ENCODE assay signal across 8 cellular contexts in genomic region chr3:71397046-71397445, GRCh38.
A peak's percentile ranks its signal among the peaks of the same experiment; 100 is the strongest.
DNase-seq lines count a peak whose midpoint lies in the region; ATAC-seq and TF ChIP-seq lines count a peak whose summit lies in the region.

No MANE protein-coding gene starts in this region.

- POLR2A ChIA-PET in PC-3 (lab: Charles Lee; ENCODE audit: unreplicated experiment): no interaction called here

- H3K27me3 ChIP-seq in PC-3 (ENCODE audit: low read length) (no peaks in the 10 kb centered on the region), osteoblast (ENCODE audit: insufficient read depth, low read length) (no peaks in the 10 kb centered on the region)

- H3K9ac ChIP-seq in PC-3 (ENCODE audit: low read length): no peak overlapping the region

- H3K9me3 ChIP-seq in PC-3 (ENCODE audit: low read length) (no peaks in the 10 kb centered on the region), osteoblast (ENCODE audit: low read depth, low read length) (no peaks in the 10 kb centered on the region)

- TF ChIP-seq CTCF in PC-3 (conservative IDR thresholded peaks at IDR 0.05; ENCODE audit: low read depth, low read length) (peak; percentile 56), osteoblast (IDR thresholded peaks at IDR 0.05; ENCODE audit: extremely low read depth, low read depth, low read length) (peak; percentile 44), coronary artery (IDR thresholded peaks at IDR 0.05) (no peak)

- peak; percentile 32 for DNase-seq in activated naive CD4-positive, alpha-beta T cell treated with anti-CD3 and anti-CD28 coated beads, Interleukin-2, amount 50 U/mL, for 16 hours
- DNase-seq in activated naive CD4-positive, alpha-beta T cell (lab: John Stamatoyannopoulos, UW): no peak
- DNase-seq in PC-3: peak; percentile 65
- DNase-seq in erythroblast (lab: John Stamatoyannopoulos, UW): peak; percentile 3 to 17
- peak; percentile 58 for DNase-seq in osteoblast (ENCODE audit: insufficient read length, low spot score, missing footprints)
- no peak for DNase-seq in coronary artery (ENCODE audit: low spot score)

- peak overlapping the region; percentile 42 for H2AFZ ChIP-seq in PC-3 (ENCODE audit: low read length)
- no peak overlapping the region for H2AFZ ChIP-seq in osteoblast (ENCODE audit: low read length)

- no peak overlapping the region for H3K4me2 ChIP-seq in PC-3 (ENCODE audit: low read length)
- no peak overlapping the region for H3K4me2 ChIP-seq in osteoblast (ENCODE audit: insufficient read depth, low read length)

- no peak for TF ChIP-seq POLR2A in erythroblast (IDR thresholded peaks at IDR 0.05; ENCODE audit: low read length)

- no peak overlapping the region for H3K27ac ChIP-seq in PC-3 (ENCODE audit: low read length)
- H3K27ac ChIP-seq in osteoblast (ENCODE audit: low read depth, low read length): no peak overlapping the region
- no peak overlapping the region for H3K27ac ChIP-seq in coronary artery

- H3K79me2 ChIP-seq in PC-3 (ENCODE audit: low read length): no peaks in the 10 kb centered on the region
- peaks cover 68% of the 10 kb centered on the region for H3K79me2 ChIP-seq in osteoblast (ENCODE audit: insufficient read depth, low read length)

- no peak overlapping the region for H3K4me3 ChIP-seq in PC-3 (ENCODE audit: low read length)
- no peak overlapping the region for H3K4me3 ChIP-seq in osteoblast (ENCODE audit: insufficient read depth, low read length)
- H3K4me3 ChIP-seq in coronary artery: no peak overlapping the region

- H3K36me3 ChIP-seq in PC-3 (ENCODE audit: low read depth, low read length): no peaks in the 10 kb centered on the region
- H3K36me3 ChIP-seq in osteoblast (ENCODE audit: insufficient read depth, low read length): no peaks in the 10 kb centered on the region

- intact Hi-C loops in PC-3 (cut with micrococcal nuclease): loop anchor here (10.0 kb wide), 1 partner anchor 258 kb away; no protein-coding TSS in a partner anchor

- H3K9me2 ChIP-seq in PC-3 (replicated peaks; ENCODE audit: low read length): no peaks in the 10 kb centered on the region

- H3F3A ChIP-seq in PC-3 (ENCODE audit: low read length, unreplicated experiment): no peaks in the 10 kb centered on the region

- BruUV-seq in PC-3 (replicated peaks; lab: Mats Ljungman, UMichigan): no TSS peak

- H4K20me1 ChIP-seq in PC-3 (ENCODE audit: low read length) (no peaks in the 10 kb centered on the region), osteoblast (ENCODE audit: insufficient read depth, low read length) (peaks cover 25% of the 10 kb centered on the region)

- CTCF ChIA-PET in PC-3 (lab: Charles Lee): interaction anchor here (0.6 kb wide), 1 partner anchor 152 kb away, joined by 4 read pairs; no protein-coding TSS in a partner anchor

- H3K4me1 ChIP-seq in PC-3 (ENCODE audit: insufficient read depth, low read length) (peaks cover 10% of the 10 kb centered on the region; the same call in 1 of the 2 replicates), osteoblast (ENCODE audit: insufficient read depth, low read length) (peaks cover 34% of the 10 kb centered on the region)

- ATAC-seq in PC-3 (peak; percentile 46), GM19395 (IDR thresholded peaks at IDR 0.05; ENCODE audit: unreplicated experiment) (no peak), HG02840 (IDR thresholded peaks at IDR 0.05; ENCODE audit: low FRiP score, unreplicated experiment) (no peak)

Comparison
In these comparisons a context has a peak if more than half of its experiments do, and no peak if none do; other contexts are left out.
1. DNase-seq: peak in activated naive CD4-positive, alpha-beta T cell treated with anti-CD3 and anti-CD28 coated beads, Interleukin-2, amount 50 U/mL, for 16 hours (single experiment), PC-3 (single experiment), erythroblast (2 of 2) and osteoblast (single experiment); none in activated naive CD4-positive, alpha-beta T cell (0 of 4) and coronary artery (single experiment).